Comparison of ENCODE assay signal across 21 cellular contexts in genomic region chr10:133273534-133274143, GRCh38. TPM values are rescaled to one million over a fixed set of nuclear protein-coding genes. Genes with fewer than 3 reads are reported as not detected.
"Had no signal": no experiment of that assay in that cellular context is flagged by ENCODE, and none has a peak within 500 bp of the region (broad histone marks: within the 10 kb centered on the region; RNA-seq: fewer than 3 reads in every experiment).

No MANE protein-coding gene starts in this region.

- H3K9me3 ChIP-seq: ascending aorta, esophagus muscularis mucosa, lower lobe of right lung, prostate gland, right atrium auricular region, testis had no signal

- H3K4me1 ChIP-seq: testis had no signal

- H3K4me3 ChIP-seq: ascending aorta, coronary artery, esophagus muscularis mucosa, lower lobe of right lung, prostate gland, right atrium auricular region, testis had no signal

- H3K4me3 Mint-ChIP-seq: type B pancreatic cell had no signal

- H3K36me3 ChIP-seq: prostate gland, right atrium auricular region had no signal

- ATAC-seq: activated CD8-positive, alpha-beta T cell treated with anti-CD3 and anti-CD28 coated beads for 36 hours; left cardiac atrium; lower lobe of right lung had no signal

- H3K27me3 ChIP-seq: ascending aorta, testis had no signal

- H3K27ac ChIP-seq: ascending aorta, coronary artery, esophagus muscularis mucosa, prostate gland, right atrium auricular region, testis had no signal

- DNase-seq: activated CD4-positive, alpha-beta T cell treated with anti-CD3 and anti-CD28 coated beads, Interleukin-2, amount 10 ng/mL, durations not matched to agents 24 days and 14 days; activated CD8-positive, alpha-beta T cell treated with anti-CD3 and anti-CD28 coated beads for 36 hours; activated naive CD4-positive, alpha-beta T cell treated with anti-CD3 and anti-CD28 coated beads, Interleukin-2, amount 10 ng/mL, durations not matched to agents 7 days and 5 days; activated T-cell treated with anti-CD3 and anti-CD28 coated beads, Interleukin-2, amount 50 U/mL, for 24 hours; immature natural killer cell; left cardiac atrium; lower lobe of right lung; stimulated activated CD4-positive, alpha-beta T cell treated with anti-CD3 and anti-CD28 coated beads, Interleukin-2, amount 100 ng/mL, for 48 hours; T-helper 1 cell; T1000; testis had no signal

- H3K27ac Mint-ChIP-seq: activated CD4-positive, alpha-beta T cell treated with anti-CD3 and anti-CD28 coated beads, Interleukin-2, amount 10 ng/mL, durations not matched to agents 24 days and 14 days; activated CD8-positive, alpha-beta T cell treated with anti-CD3 and anti-CD28 coated beads for 36 hours; activated naive CD4-positive, alpha-beta T cell treated with anti-CD3 and anti-CD28 coated beads, Interleukin-2, amount 10 ng/mL, durations not matched to agents 7 days and 5 days; activated T-helper 2 cell treated with anti-CD3 and anti-CD28 coated beads, Interferon-gamma antibody, Interleukin-2, Interleukin-4, amounts not matched to agents 10 μg/mL and 5 μg/mL and 100 μg/mL, durations not matched to agents 14 hours and 24 hours and 36 hours; type B pancreatic cell had no signal

- H3K27me3 Mint-ChIP-seq: activated CD4-positive, alpha-beta T cell treated with anti-CD3 and anti-CD28 coated beads, Interleukin-2, amount 10 ng/mL, durations not matched to agents 24 days and 14 days; activated CD8-positive, alpha-beta T cell treated with anti-CD3 and anti-CD28 coated beads for 36 hours; activated naive CD4-positive, alpha-beta T cell treated with anti-CD3 and anti-CD28 coated beads, Interleukin-2, amount 10 ng/mL, durations not matched to agents 7 days and 5 days; activated T-cell treated with anti-CD3 and anti-CD28 coated beads, Interleukin-2, amount 50 U/mL, for 24 hours had no signal

- H3K9me3 Mint-ChIP-seq: activated CD4-positive, alpha-beta T cell treated with anti-CD3 and anti-CD28 coated beads, Interleukin-2, amount 10 ng/mL, durations not matched to agents 24 days and 14 days; activated CD8-positive, alpha-beta T cell treated with anti-CD3 and anti-CD28 coated beads for 36 hours; activated naive CD4-positive, alpha-beta T cell treated with anti-CD3 and anti-CD28 coated beads, Interleukin-2, amount 10 ng/mL, durations not matched to agents 7 days and 5 days; activated T-cell treated with anti-CD3 and anti-CD28 coated beads, Interleukin-2, amount 50 U/mL, for 24 hours; activated T-helper 2 cell treated with anti-CD3 and anti-CD28 coated beads, Interferon-gamma antibody, Interleukin-2, Interleukin-4, amounts not matched to agents 10 μg/mL and 5 μg/mL and 100 μg/mL, durations not matched to agents 14 hours and 24 hours and 36 hours; immature natural killer cell; type B pancreatic cell had no signal

- H3K36me3 Mint-ChIP-seq: immature natural killer cell, type B pancreatic cell had no signal

RNA-seq across cellular contexts. Expression of gene VENTX, which starts 36.0 kb away (rescaled TPM):
- total RNA-seq: activated CD4-positive, alpha-beta T cell treated with anti-CD3 and anti-CD28 coated beads, Interleukin-2, amount 10 ng/mL, durations not matched to agents 24 days and 14 days; activated T-helper 2 cell treated with anti-CD3 and anti-CD28 coated beads, Interferon-gamma antibody, Interleukin-2, Interleukin-4, amounts not matched to agents 10 μg/mL and 5 μg/mL and 100 μg/mL, durations not matched to agents 14 hours and 24 hours and 36 hours; osteoblast had no signal
- polyA plus RNA-seq: neural cell had no signal

RNA-seq across cellular contexts. Expression of gene UTF1, which starts 43.6 kb away (rescaled TPM):
- total RNA-seq: activated CD8-positive, alpha-beta T cell treated with anti-CD3 and anti-CD28 coated beads for 36 hours; ascending aorta; esophagus muscularis mucosa; left cardiac atrium; lower lobe of right lung; osteoblast; right atrium auricular region had no signal
- polyA plus RNA-seq: adipose tissue, immature natural killer cell, neural cell had no signal
